In the genomic region with DNA sequence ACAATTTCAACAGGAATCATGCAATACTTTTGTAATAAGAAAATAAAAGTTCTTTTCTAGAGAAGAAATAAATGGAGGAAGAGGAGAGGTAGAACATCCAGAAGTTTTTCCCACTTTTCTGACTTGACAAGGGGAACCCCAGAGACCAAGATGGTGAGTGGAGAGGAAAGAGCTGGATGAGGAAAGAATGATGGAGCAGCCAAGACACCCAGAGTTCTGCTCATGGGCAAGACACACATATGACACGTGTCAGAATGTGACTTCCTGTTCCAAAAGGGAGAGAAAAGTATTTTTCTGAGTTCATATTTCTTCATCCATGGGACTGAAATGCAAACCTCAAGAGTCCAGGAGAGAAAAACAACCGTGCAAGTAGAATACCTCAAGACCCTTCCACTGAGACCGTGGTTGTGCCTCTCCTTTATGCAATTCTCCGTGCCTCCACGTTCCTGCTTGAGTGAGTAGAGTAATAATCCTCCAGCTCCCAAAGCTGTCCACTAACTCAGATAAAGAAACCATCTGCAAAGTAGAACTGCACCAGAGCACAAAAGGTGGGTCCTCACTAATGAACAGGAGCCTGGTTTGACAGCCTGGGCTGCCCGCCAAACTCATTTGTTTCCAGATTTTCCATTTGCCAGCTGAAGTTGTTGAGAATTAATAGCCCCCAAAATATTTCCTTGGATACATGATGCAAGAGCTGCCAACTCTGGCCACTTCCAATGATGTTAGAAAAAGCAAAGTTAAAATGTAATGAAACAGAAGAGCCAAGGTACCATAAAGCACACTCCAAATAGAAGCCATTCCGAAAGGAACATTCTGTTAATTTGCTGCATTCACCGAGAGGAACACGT, we compare ENCODE assay signal across 16 cellular contexts.
"Had no signal": no experiment of that assay in that cellular context is flagged by ENCODE, and none has a peak within 500 bp of the region (broad histone marks: within the 10 kb centered on the region; RNA-seq: fewer than 3 reads in every experiment).

No MANE protein-coding gene starts in this region.

- H3K9me3 Mint-ChIP-seq: activated T-helper 1 cell treated with anti-CD3 and anti-CD28 coated beads, Interleukin-12 subunit alpha, Interleukin-12 subunit beta, Interleukin-2, Interleukin-4 antibody, amounts not matched to agents 30 ng/mL and 10 ng/mL and 1 ng/mL, durations not matched to agents 14 hours and 24 hours and 36 hours had no signal

- DNase-seq: activated CD4-positive, CD25-positive, alpha-beta regulatory T cell treated with anti-CD3 and anti-CD28 coated beads, Interleukin-2, amount 50 U/mL, for 72 hours; activated naive CD4-positive, alpha-beta T cell; activated naive CD8-positive, alpha-beta T cell treated with anti-CD3 and anti-CD28 coated beads, Interleukin-2, amount 10 ng/mL, durations not matched to agents 7 days and 5 days; gastrocnemius medialis; islet precursor cell; natural killer cell; right lobe of liver; spleen; T-cell; tibial artery had no signal

- H3K4me3 ChIP-seq: breast epithelium, gastrocnemius medialis, right lobe of liver, spleen, tibial artery, uterus had no signal

- H3K27me3 ChIP-seq: breast epithelium, gastrocnemius medialis, right lobe of liver, spleen, uterus had no signal

- H3K27ac Mint-ChIP-seq: activated naive CD8-positive, alpha-beta T cell treated with anti-CD3 and anti-CD28 coated beads, Interleukin-2, amount 10 ng/mL, durations not matched to agents 7 days and 5 days; activated T-helper 1 cell treated with anti-CD3 and anti-CD28 coated beads, Interleukin-12 subunit alpha, Interleukin-12 subunit beta, Interleukin-2, Interleukin-4 antibody, amounts not matched to agents 30 ng/mL and 10 ng/mL and 1 ng/mL, durations not matched to agents 14 hours and 24 hours and 36 hours; memory B cell; natural killer cell; T-cell had no signal

- H3K4me1 ChIP-seq: breast epithelium, gastrocnemius medialis, right lobe of liver, spleen, tibial artery, uterus had no signal

- H3K36me3 ChIP-seq: breast epithelium, gastrocnemius medialis, right lobe of liver, spleen, tibial artery, uterus had no signal

- H3K4me1 Mint-ChIP-seq: activated naive CD8-positive, alpha-beta T cell treated with anti-CD3 and anti-CD28 coated beads, Interleukin-2, amount 10 ng/mL, durations not matched to agents 7 days and 5 days; memory B cell; natural killer cell; T-cell had no signal

- ATAC-seq: gastrocnemius medialis, left lobe of liver, natural killer cell, right lobe of liver, T-cell had no signal

- H3K9me3 ChIP-seq: gastrocnemius medialis, right lobe of liver, uterus had no signal

- H3K27ac ChIP-seq: breast epithelium, epithelial cell of prostate, gastrocnemius medialis, right lobe of liver, spleen, tibial artery, uterus had no signal

- H3K36me3 Mint-ChIP-seq: activated naive CD8-positive, alpha-beta T cell treated with anti-CD3 and anti-CD28 coated beads, Interleukin-2, amount 10 ng/mL, durations not matched to agents 7 days and 5 days; memory B cell; T-cell had no signal

- H3K4me3 Mint-ChIP-seq: activated naive CD8-positive, alpha-beta T cell treated with anti-CD3 and anti-CD28 coated beads, Interleukin-2, amount 10 ng/mL, durations not matched to agents 7 days and 5 days; activated T-helper 1 cell treated with anti-CD3 and anti-CD28 coated beads, Interleukin-12 subunit alpha, Interleukin-12 subunit beta, Interleukin-2, Interleukin-4 antibody, amounts not matched to agents 30 ng/mL and 10 ng/mL and 1 ng/mL, durations not matched to agents 14 hours and 24 hours and 36 hours; memory B cell; natural killer cell; T-cell had no signal
